8 cellular contexts compared by ENCODE assay signal in the genomic region with DNA sequence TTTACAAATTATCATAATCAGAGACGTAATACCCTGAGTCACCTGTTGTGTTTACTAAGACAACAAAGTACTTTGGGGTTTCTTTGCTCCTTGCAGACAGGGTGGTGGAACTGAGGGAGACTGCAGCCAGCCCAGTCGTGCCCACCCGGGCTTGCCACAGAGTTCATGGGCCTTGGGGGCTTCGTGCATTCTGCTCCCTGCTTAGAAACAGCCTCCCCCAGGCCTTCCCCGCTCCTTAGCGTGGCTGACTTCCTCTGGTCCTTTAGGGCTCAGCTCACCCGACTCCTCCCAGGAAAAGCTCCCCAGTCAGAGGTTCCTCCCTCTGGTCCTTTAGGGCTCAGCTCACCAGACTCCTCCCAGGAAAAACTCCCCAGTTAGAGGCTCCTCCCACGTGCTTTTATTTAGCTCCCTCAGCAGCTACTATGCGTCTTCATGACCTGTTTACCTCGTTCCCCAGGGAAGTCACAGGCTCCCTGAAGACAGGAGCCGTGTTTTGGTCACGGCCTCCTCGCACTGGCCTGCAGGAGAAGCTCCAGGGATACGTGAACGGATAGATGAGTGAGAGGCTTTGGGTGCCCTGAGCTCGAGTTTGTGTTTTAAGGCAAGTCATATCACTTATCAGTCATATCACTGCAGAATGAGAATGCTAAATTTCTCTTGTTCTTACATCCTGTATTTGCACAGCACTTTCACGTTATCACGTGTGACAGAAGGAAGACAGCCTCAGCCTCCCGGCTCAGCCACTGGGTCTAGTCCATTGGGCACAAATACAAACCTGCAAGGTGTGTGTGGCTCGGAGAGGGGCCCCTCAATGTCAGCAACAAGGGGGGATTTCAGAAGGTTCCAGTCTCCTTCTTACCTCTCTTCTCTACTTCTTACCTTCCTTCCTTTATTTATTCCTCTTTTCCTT. TPM values are rescaled to one million over a fixed set of nuclear protein-coding genes. Genes with fewer than 3 reads are reported as not detected.
DNase-seq lines count a peak whose midpoint lies in the region; ATAC-seq and TF ChIP-seq lines count a peak whose summit lies in the region.

No MANE protein-coding gene starts in this region.

- ATAC-seq in GM21447 (IDR thresholded peaks at IDR 0.05; ENCODE audit: unreplicated experiment): peak; percentile 66

- peak overlapping the region; percentile 74 for H3K4me3 Mint-ChIP-seq in activated naive CD8-positive, alpha-beta T cell

- H3K27ac Mint-ChIP-seq in activated naive CD8-positive, alpha-beta T cell: peak overlapping the region; percentile 88

- H3K36me3 ChIP-seq in adrenal gland (replicated peaks in 1 of 2): no peaks in the 10 kb centered on the region

- DNase-seq in CD1c-positive myeloid dendritic cell (ENCODE audit: extremely low spot score) (peak; percentile 20), NCI-H510A (lab: John Stamatoyannopoulos, UW) (peak; percentile 64), adrenal gland (no peak), cerebellar nuclear complex (lab: John Stamatoyannopoulos, UW) (no peak), midbrain (lab: John Stamatoyannopoulos, UW) (no peak)
- peak; percentile 55 for DNase-seq in stimulated activated CD4-positive, alpha-beta T cell treated with anti-CD3 and anti-CD28 coated beads, Interleukin-15, amount 100 ng/mL, for 24 hours

- no peaks in the 10 kb centered on the region for H3K36me3 Mint-ChIP-seq in activated naive CD8-positive, alpha-beta T cell

- peak overlapping the region in 1 of 5 donors; percentile 51 for H3K27ac ChIP-seq in adrenal gland

- H3K4me1 Mint-ChIP-seq in activated naive CD8-positive, alpha-beta T cell (ENCODE audit: low read depth): peaks cover 32% of the 10 kb centered on the region

- H3K4me3 ChIP-seq in adrenal gland: no peak overlapping the region

- WGBS in adrenal gland, 4 donors: 61 to 74% (median 69%) methylated on average over 12 to 20 of the region's 20 CpGs

- peaks cover 8 to 14% of the 10 kb centered on the region in 2 donors for H3K4me1 ChIP-seq in adrenal gland (replicated peaks in 1 of 2)

- no peaks in the 10 kb centered on the region for H3K9me3 ChIP-seq in adrenal gland (replicated peaks in 1 of 3)

- no peak for TF ChIP-seq POLR2A in adrenal gland (IDR thresholded peaks at IDR 0.05)

- TF ChIP-seq CTCF in adrenal gland (IDR thresholded peaks at IDR 0.05): no peak

- H3K9me3 Mint-ChIP-seq in activated naive CD8-positive, alpha-beta T cell (ENCODE audit: low read depth): no peaks in the 10 kb centered on the region

- no peaks in the 10 kb centered on the region for H3K27me3 ChIP-seq in adrenal gland

- intact Hi-C loops in adrenal gland (cut with DNase I): no loop called here

- no peaks in the 10 kb centered on the region for H3K27me3 Mint-ChIP-seq in activated naive CD8-positive, alpha-beta T cell

RNA-seq across cellular contexts. Expression of gene VIPR2, which starts 52.7 kb away (rescaled TPM):
- 1 to 10 TPM in 5 of 8 donors, under 1 TPM in 3; 0.06 to 3.8 (median 1.5) TPM for total RNA-seq in adrenal gland
- polyA plus RNA-seq in adrenal gland: under 1 TPM; 0.07 to 0.97 (median 0.64) TPM

Comparison
In these comparisons a context has a peak if more than half of its experiments do, and no peak if none do; other contexts are left out.
1. DNase-seq: peak in CD1c-positive myeloid dendritic cell (single experiment), NCI-H510A (single experiment) and stimulated activated CD4-positive, alpha-beta T cell treated with anti-CD3 and anti-CD28 coated beads, Interleukin-15, amount 100 ng/mL, for 24 hours (single experiment); none in adrenal gland (0 of 7), cerebellar nuclear complex (0 of 2) and midbrain (single experiment).